Comparison of ENCODE assay signal across 11 cellular contexts in the genomic region with DNA sequence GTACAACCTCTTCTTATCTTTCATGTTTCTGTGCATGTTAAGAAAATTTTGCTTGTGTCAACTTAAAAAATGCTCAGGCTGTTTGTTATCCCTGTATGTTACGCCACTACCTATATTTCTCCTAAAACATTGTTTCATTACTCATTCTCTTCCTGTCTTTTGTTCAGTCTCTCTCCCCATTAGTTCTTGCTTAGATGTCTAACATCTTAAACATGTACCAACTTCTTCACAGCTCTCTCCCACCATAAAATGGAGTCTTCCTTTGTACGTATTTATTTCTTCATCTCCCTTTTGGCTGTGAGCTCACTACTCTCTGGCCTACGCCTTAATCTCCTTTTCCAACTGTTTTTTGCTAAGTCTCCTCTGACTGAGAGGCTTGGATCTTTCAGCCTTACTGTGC.
"Had no signal": no experiment of that assay in that cellular context is flagged by ENCODE, and none has a peak within 500 bp of the region (broad histone marks: within the 10 kb centered on the region; RNA-seq: fewer than 3 reads in every experiment).

No MANE protein-coding gene starts in this region.

- H3K4me1 ChIP-seq: neural progenitor cell, parathyroid adenoma had no signal

- H3K27ac ChIP-seq: heart left ventricle, neural progenitor cell, parathyroid adenoma, tibial artery had no signal

- DNase-seq: activated CD4-positive, alpha-beta T cell treated with anti-CD3 and anti-CD28 coated beads for 48 hours; activated naive CD4-positive, alpha-beta T cell treated with Interleukin-2 at 50 U/mL for 16 hours; effector memory CD8-positive, alpha-beta T cell; foreskin melanocyte; heart left ventricle; kidney; small intestine; tibial artery had no signal

- H3K27me3 ChIP-seq: heart left ventricle, neural progenitor cell, tibial artery had no signal

- H3K4me3 ChIP-seq: heart left ventricle, neural progenitor cell, tibial artery had no signal

- ATAC-seq: effector memory CD8-positive, alpha-beta T cell; heart left ventricle; WTC11 had no signal

- H2AFZ ChIP-seq: neural progenitor cell, parathyroid adenoma had no signal

- H3K79me2 ChIP-seq: parathyroid adenoma had no signal

- H3K9me3 ChIP-seq: heart left ventricle, tibial artery had no signal

- H3K9ac ChIP-seq: neural progenitor cell, parathyroid adenoma had no signal

- H3K36me3 ChIP-seq: heart left ventricle, neural progenitor cell, tibial artery had no signal

- H3K4me2 ChIP-seq: neural progenitor cell had no signal
